ENCODE assay signal across 13 cellular contexts in genomic region chr13:41199526-41199925, GRCh38. TPM values are rescaled to one million over a fixed set of nuclear protein-coding genes. Genes with fewer than 3 reads are reported as not detected.
A peak's percentile ranks its signal among the peaks of the same experiment; 100 is the strongest.
DNase-seq lines count a peak whose midpoint lies in the region; ATAC-seq and TF ChIP-seq lines count a peak whose summit lies in the region.
"Had no signal": no experiment of that assay in that cellular context is flagged by ENCODE, and none has a peak within 500 bp of the region (broad histone marks: within the 10 kb centered on the region; RNA-seq: fewer than 3 reads in every experiment).

No MANE protein-coding gene starts in this region.

- no peaks in the 10 kb centered on the region for H3K27me3 Mint-ChIP-seq in activated CD8-positive, alpha-beta T cell treated with anti-CD3 and anti-CD28 coated beads, Interleukin-2, amount 10 ng/mL, durations not matched to agents 7 days and 5 days (ENCODE audit: low read depth)
- H3K27me3 Mint-ChIP-seq: stimulated activated naive CD8-positive, alpha-beta T cell treated with anti-CD3 and anti-CD28 coated beads, Interleukin-15, amount 100 ng/mL, for 72 hours had no signal

- H3K4me3 ChIP-seq in OCI-LY7 (ENCODE audit: low read depth, low read length, poor library complexity, severe bottlenecking): peak overlapping the region; percentile 22
- H3K4me3 ChIP-seq: MG63, skin epidermis had no signal

- intact Hi-C loops in OCI-LY7 (cut with micrococcal nuclease; ENCODE audit: unreplicated experiment): no loop called here

- no peak overlapping the region for H3K27ac Mint-ChIP-seq in activated CD8-positive, alpha-beta T cell treated with anti-CD3 and anti-CD28 coated beads, Interleukin-2, amount 10 ng/mL, durations not matched to agents 7 days and 5 days
- H3K27ac Mint-ChIP-seq: stimulated activated naive CD8-positive, alpha-beta T cell treated with anti-CD3 and anti-CD28 coated beads, Interleukin-15, amount 100 ng/mL, for 72 hours had no signal

- no peak overlapping the region for H3K4me3 Mint-ChIP-seq in activated CD8-positive, alpha-beta T cell treated with anti-CD3 and anti-CD28 coated beads, Interleukin-2, amount 10 ng/mL, durations not matched to agents 7 days and 5 days
- H3K4me3 Mint-ChIP-seq: stimulated activated naive CD8-positive, alpha-beta T cell treated with anti-CD3 and anti-CD28 coated beads, Interleukin-15, amount 100 ng/mL, for 72 hours had no signal

- H4K20me1 ChIP-seq in OCI-LY7 (ENCODE audit: insufficient read depth, low read length): no peaks in the 10 kb centered on the region

- H3K36me3 Mint-ChIP-seq in activated CD8-positive, alpha-beta T cell treated with anti-CD3 and anti-CD28 coated beads, Interleukin-2, amount 10 ng/mL, durations not matched to agents 7 days and 5 days (ENCODE audit: low read depth): no peaks in the 10 kb centered on the region

- POLR2A ChIA-PET in OCI-LY7 (lab: Charles Lee): interaction anchor here (0.5 kb wide), 1 partner anchor 8 kb away, joined by 3 read pairs; no protein-coding TSS in a partner anchor
- POLR2A ChIA-PET in activated CD8-positive, alpha-beta T cell treated with anti-CD3 and anti-CD28 coated beads, Interleukin-2, amount 10 ng/mL, durations not matched to agents 7 days and 5 days (lab: Charles Lee): no interaction called here

- in situ Hi-C loops in GM13976 (cut with MboI; ENCODE audit: low sequenced_read_pairs, unreplicated experiment): loop anchor here (10.0 kb wide), 1 partner anchor 65 kb away; the partner anchor contains the start of gene KBTBD6

- H3K9me3 ChIP-seq in OCI-LY7 (ENCODE audit: low read length): no peaks in the 10 kb centered on the region; the same call in 1 of the 2 replicates
- H3K9me3 ChIP-seq: MG63, SK-N-SH had no signal

- BruUV-seq in OCI-LY7 (replicated peaks; lab: Mats Ljungman, UMichigan): no TSS peak

- TF ChIP-seq CTCF in GM13976 (IDR thresholded peaks at IDR 0.05; ENCODE audit: borderline replicate concordance, control extremely low read depth, extremely low read depth, insufficient read depth, missing control alignments) (no peak), OCI-LY7 (conservative IDR thresholded peaks at IDR 0.05; ENCODE audit: low read length) (no peak)

- peak; percentile 24 for DNase-seq in GM13976 (ENCODE audit: low spot score)
- DNase-seq in OCI-LY7 (ENCODE audit: low spot score): peak; percentile 42
- no peak for DNase-seq in stimulated activated naive CD4-positive, alpha-beta T cell (lab: John Stamatoyannopoulos, UW)
- no peak for DNase-seq in activated CD8-positive, alpha-beta T cell treated with anti-CD3 and anti-CD28 coated beads, Interleukin-2, amount 10 ng/mL, durations not matched to agents 7 days and 5 days
- no peak for DNase-seq in NCI-H2196 treated with DMSO at 0.1 percent for 48 hours (lab: John Stamatoyannopoulos, UW; ENCODE audit: unreplicated experiment)
- DNase-seq in COLO668 (lab: John Stamatoyannopoulos, UW; ENCODE audit: unreplicated experiment): no peak
- DNase-seq: hippocampal formation; MG63; SK-N-SH; stimulated activated naive CD8-positive, alpha-beta T cell treated with anti-CD3 and anti-CD28 coated beads, Interleukin-15, amount 100 ng/mL, for 72 hours had no signal

- H3K79me2 ChIP-seq in OCI-LY7 (ENCODE audit: insufficient read depth, low read depth, low read length): no peaks in the 10 kb centered on the region

- CTCF ChIA-PET in OCI-LY7 (lab: Charles Lee; ENCODE audit: unreplicated experiment): no interaction called here
- CTCF ChIA-PET in activated CD8-positive, alpha-beta T cell treated with anti-CD3 and anti-CD28 coated beads, Interleukin-2, amount 10 ng/mL, durations not matched to agents 7 days and 5 days (lab: Charles Lee): interaction anchor here (1.6 kb wide), 1 partner anchor 95 kb away, joined by 3 read pairs; no protein-coding TSS in a partner anchor

- H2AFZ ChIP-seq in OCI-LY7 (ENCODE audit: low read length): no peak overlapping the region

- H3K27ac ChIP-seq in OCI-LY7 (ENCODE audit: low read depth, low read length, poor library complexity, severe bottlenecking): peak overlapping the region; percentile 3

- peaks cover 10% of the 10 kb centered on the region for H3K4me1 Mint-ChIP-seq in activated CD8-positive, alpha-beta T cell treated with anti-CD3 and anti-CD28 coated beads, Interleukin-2, amount 10 ng/mL, durations not matched to agents 7 days and 5 days (ENCODE audit: low read depth)

- no peaks in the 10 kb centered on the region for H3K36me3 ChIP-seq in OCI-LY7 (ENCODE audit: insufficient read depth, low read length)
- H3K36me3 ChIP-seq: MG63 had no signal

- no peaks in the 10 kb centered on the region for H3K9me3 Mint-ChIP-seq in activated CD8-positive, alpha-beta T cell treated with anti-CD3 and anti-CD28 coated beads, Interleukin-2, amount 10 ng/mL, durations not matched to agents 7 days and 5 days (ENCODE audit: insufficient read depth)
- H3K9me3 Mint-ChIP-seq: stimulated activated naive CD8-positive, alpha-beta T cell treated with anti-CD3 and anti-CD28 coated beads, Interleukin-15, amount 100 ng/mL, for 72 hours had no signal

- no peaks in the 10 kb centered on the region for H3K9me2 ChIP-seq in OCI-LY7 (ENCODE audit: insufficient read depth, low read length)
- H3K9me2 ChIP-seq: SK-N-SH had no signal

- H3K4me2 ChIP-seq in OCI-LY7 (ENCODE audit: low read length): peak overlapping the region; percentile 59
- H3K4me2 ChIP-seq: SK-N-SH had no signal

- peaks cover 18% of the 10 kb centered on the region for H3K4me1 ChIP-seq in OCI-LY7 (ENCODE audit: insufficient read depth, low read length, poor library complexity, severe bottlenecking)

- ATAC-seq in GM19468 (IDR thresholded peaks at IDR 0.05; ENCODE audit: extremely low read depth, unreplicated experiment) (peak; percentile 45), HG03108 (IDR thresholded peaks at IDR 0.05; ENCODE audit: unreplicated experiment) (peak; percentile 82)
- ATAC-seq in activated CD8-positive, alpha-beta T cell treated with anti-CD3 and anti-CD28 coated beads, Interleukin-2, amount 10 ng/mL, durations not matched to agents 7 days and 5 days: no peak
- ATAC-seq: stimulated activated naive CD8-positive, alpha-beta T cell treated with anti-CD3 and anti-CD28 coated beads, Interleukin-15, amount 100 ng/mL, for 72 hours had no signal

RNA-seq across cellular contexts. Expression of gene KBTBD7, which starts 5.2 kb away (rescaled TPM):
- 4.8 and 6.5 TPM in 2 replicates for total RNA-seq in OCI-LY7 (2014; rRNA removed; shearing (Covaris generic))
- 3.1 TPM in 2 replicates for total RNA-seq in OCI-LY7 (2022)
- 1 to 10 TPM; 8.0 to 8.3 TPM for total RNA-seq in activated CD8-positive, alpha-beta T cell treated with anti-CD3 and anti-CD28 coated beads, Interleukin-2, amount 10 ng/mL, durations not matched to agents 7 days and 5 days

Comparison
In these comparisons a context has a peak if more than half of its experiments do, and no peak if none do; other contexts are left out.
1. DNase-seq: peak in GM13976 (single experiment) and OCI-LY7 (single experiment); none in stimulated activated naive CD4-positive, alpha-beta T cell (0 of 6), activated CD8-positive, alpha-beta T cell treated with anti-CD3 and anti-CD28 coated beads, Interleukin-2, amount 10 ng/mL, durations not matched to agents 7 days and 5 days (single experiment), NCI-H2196 treated with DMSO at 0.1 percent for 48 hours (single experiment) and COLO668 (single experiment).